ENCODE assay signal across 1 cellular context in the genomic region with DNA sequence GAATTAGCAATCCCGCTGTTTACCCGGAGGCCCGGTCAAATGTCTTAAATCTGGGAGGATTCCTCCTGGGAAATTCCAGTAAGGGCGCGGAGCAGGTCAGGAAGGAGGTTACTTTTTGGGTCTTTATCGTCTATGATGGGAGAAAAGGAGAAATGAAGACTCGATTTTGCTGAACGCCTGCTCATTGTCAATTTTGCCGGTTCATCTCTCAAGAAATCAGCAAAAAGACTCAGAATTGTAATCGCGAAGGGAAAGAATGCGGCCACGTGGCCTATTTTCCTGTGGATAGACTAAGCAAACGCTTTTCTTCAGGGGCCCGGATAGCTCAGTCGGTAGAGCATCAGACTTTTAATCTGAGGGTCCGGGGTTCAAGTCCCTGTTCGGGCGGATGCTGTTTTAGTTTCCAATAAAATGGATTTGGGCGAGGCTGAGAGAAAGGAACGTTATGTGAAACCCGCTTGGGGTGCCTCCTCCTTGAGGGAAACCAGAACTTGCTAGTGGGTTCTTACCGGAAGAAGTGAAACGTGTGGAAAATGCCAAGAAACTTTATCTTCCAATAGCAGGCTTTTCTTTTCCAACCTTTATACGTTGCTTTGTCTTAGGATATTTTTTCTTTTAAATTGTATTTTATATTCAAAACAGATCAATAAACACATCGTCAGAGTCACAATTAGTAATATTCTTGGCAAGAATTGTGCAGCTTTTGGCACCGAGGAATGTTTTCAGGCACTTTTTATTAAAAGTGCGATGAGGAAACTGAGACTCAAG.
TF ChIP-seq lines count a peak whose summit lies in the region.

No MANE protein-coding gene starts in this region.

TF ChIP-seq in HepG2, 621 proteins besides CTCF, POLR2A, EP300 and RAD21 (continued from another document and continues in another):
- TF ChIP-seq, protein P1, sequence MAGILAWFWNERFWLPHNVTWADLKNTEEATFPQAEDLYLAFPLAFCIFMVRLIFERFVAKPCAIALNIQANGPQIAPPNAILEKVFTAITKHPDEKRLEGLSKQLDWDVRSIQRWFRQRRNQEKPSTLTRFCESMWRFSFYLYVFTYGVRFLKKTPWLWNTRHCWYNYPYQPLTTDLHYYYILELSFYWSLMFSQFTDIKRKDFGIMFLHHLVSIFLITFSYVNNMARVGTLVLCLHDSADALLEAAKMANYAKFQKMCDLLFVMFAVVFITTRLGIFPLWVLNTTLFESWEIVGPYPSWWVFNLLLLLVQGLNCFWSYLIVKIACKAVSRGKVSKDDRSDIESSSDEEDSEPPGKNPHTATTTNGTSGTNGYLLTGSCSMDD (CRISPR knock-in tag; IDR thresholded peaks at IDR 0.05) = no peak
- no peak for TF ChIP-seq ZNF567 (CRISPR knock-in tag; IDR thresholded peaks at IDR 0.05; ENCODE audit: borderline replicate concordance)
- TF ChIP-seq, protein P2, sequence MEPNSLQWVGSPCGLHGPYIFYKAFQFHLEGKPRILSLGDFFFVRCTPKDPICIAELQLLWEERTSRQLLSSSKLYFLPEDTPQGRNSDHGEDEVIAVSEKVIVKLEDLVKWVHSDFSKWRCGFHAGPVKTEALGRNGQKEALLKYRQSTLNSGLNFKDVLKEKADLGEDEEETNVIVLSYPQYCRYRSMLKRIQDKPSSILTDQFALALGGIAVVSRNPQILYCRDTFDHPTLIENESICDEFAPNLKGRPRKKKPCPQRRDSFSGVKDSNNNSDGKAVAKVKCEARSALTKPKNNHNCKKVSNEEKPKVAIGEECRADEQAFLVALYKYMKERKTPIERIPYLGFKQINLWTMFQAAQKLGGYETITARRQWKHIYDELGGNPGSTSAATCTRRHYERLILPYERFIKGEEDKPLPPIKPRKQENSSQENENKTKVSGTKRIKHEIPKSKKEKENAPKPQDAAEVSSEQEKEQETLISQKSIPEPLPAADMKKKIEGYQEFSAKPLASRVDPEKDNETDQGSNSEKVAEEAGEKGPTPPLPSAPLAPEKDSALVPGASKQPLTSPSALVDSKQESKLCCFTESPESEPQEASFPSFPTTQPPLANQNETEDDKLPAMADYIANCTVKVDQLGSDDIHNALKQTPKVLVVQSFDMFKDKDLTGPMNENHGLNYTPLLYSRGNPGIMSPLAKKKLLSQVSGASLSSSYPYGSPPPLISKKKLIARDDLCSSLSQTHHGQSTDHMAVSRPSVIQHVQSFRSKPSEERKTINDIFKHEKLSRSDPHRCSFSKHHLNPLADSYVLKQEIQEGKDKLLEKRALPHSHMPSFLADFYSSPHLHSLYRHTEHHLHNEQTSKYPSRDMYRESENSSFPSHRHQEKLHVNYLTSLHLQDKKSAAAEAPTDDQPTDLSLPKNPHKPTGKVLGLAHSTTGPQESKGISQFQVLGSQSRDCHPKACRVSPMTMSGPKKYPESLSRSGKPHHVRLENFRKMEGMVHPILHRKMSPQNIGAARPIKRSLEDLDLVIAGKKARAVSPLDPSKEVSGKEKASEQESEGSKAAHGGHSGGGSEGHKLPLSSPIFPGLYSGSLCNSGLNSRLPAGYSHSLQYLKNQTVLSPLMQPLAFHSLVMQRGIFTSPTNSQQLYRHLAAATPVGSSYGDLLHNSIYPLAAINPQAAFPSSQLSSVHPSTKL (CRISPR knock-in tag; IDR thresholded peaks at IDR 0.05) = peak; percentile 56; the same call in 1 of the 2 replicates
- TF ChIP-seq ZNF557 (CRISPR knock-in tag; IDR thresholded peaks at IDR 0.05) = 0 out of 2 replicates have a peak, but pooled peaks have one; percentile 68
- no peak for TF ChIP-seq ZNF841 (CRISPR knock-in tag; IDR thresholded peaks at IDR 0.05; ENCODE audit: borderline replicate concordance)
- no peak for TF ChIP-seq ZMAT3 (CRISPR knock-in tag; conservative IDR thresholded peaks at IDR 0.05)
- no peak for TF ChIP-seq SOX6 (IDR thresholded peaks at IDR 0.05)
- TF ChIP-seq SOX6 (CRISPR knock-in tag; IDR thresholded peaks at IDR 0.05) = peak; percentile 31; the same call in 1 of the 2 replicates
- TF ChIP-seq HIVEP1 (CRISPR knock-in tag; IDR thresholded peaks at IDR 0.05) = no peak
- 0 out of 2 replicates have a peak, but pooled peaks have one; percentile 16 for TF ChIP-seq ZNF549 (CRISPR knock-in tag; IDR thresholded peaks at IDR 0.05)
- no peak for TF ChIP-seq DPF2 (CRISPR knock-in tag; IDR thresholded peaks at IDR 0.05; ENCODE audit: borderline replicate concordance, low read depth)
- no peak for TF ChIP-seq ZC3H4 (CRISPR knock-in tag; IDR thresholded peaks at IDR 0.05; ENCODE audit: borderline replicate concordance)
- TF ChIP-seq MAFF (IDR thresholded peaks at IDR 0.05; ENCODE audit: low read depth, low read length) = no peak
- TF ChIP-seq, protein P3, sequence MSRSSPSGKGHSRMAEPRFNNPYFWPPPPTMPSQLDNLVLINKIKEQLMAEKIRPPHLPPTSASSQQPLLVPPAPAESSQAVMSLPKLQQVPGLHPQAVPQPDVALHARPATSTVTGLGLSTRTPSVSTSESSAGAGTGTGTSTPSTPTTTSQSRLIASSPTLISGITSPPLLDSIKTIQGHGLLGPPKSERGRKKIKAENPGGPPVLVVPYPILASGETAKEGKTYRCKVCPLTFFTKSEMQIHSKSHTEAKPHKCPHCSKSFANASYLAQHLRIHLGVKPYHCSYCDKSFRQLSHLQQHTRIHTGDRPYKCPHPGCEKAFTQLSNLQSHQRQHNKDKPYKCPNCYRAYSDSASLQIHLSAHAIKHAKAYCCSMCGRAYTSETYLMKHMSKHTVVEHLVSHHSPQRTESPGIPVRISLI (CRISPR knock-in tag; IDR thresholded peaks at IDR 0.05; ENCODE audit: borderline replicate concordance) = peak; percentile 20; the same call in 1 of the 2 replicates
- TF ChIP-seq MED1 (CRISPR knock-in tag; IDR thresholded peaks at IDR 0.05) = peak; percentile 22; the same call in 1 of the 2 replicates
- no peak for TF ChIP-seq ARNT (IDR thresholded peaks at IDR 0.05)
- peak; percentile 24; the same call in 1 of the 2 replicates for TF ChIP-seq SALL1 (CRISPR knock-in tag; IDR thresholded peaks at IDR 0.05)
- TF ChIP-seq MTF2 (CRISPR knock-in tag; IDR thresholded peaks at IDR 0.05; ENCODE audit: borderline replicate concordance) = no peak
- peak; percentile 82 for TF ChIP-seq ZNF605 (CRISPR knock-in tag; IDR thresholded peaks at IDR 0.05)
- TF ChIP-seq, protein P4, sequence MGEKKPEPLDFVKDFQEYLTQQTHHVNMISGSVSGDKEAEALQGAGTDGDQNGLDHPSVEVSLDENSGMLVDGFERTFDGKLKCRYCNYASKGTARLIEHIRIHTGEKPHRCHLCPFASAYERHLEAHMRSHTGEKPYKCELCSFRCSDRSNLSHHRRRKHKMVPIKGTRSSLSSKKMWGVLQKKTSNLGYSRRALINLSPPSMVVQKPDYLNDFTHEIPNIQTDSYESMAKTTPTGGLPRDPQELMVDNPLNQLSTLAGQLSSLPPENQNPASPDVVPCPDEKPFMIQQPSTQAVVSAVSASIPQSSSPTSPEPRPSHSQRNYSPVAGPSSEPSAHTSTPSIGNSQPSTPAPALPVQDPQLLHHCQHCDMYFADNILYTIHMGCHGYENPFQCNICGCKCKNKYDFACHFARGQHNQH (CRISPR knock-in tag; IDR thresholded peaks at IDR 0.05) = peak; percentile 34; the same call in 1 of the 2 replicates
- TF ChIP-seq ELF3 (CRISPR knock-in tag; IDR thresholded peaks at IDR 0.05) = 0 out of 2 replicates have a peak, but pooled peaks have one; percentile 11
- no peak for TF ChIP-seq RCOR2 (CRISPR knock-in tag; IDR thresholded peaks at IDR 0.05)
- TF ChIP-seq ZNF629 (CRISPR knock-in tag; conservative IDR thresholded peaks at IDR 0.05) = peak; percentile 50; the same call in 1 of the 2 replicates
- TF ChIP-seq RARA (CRISPR knock-in tag; IDR thresholded peaks at IDR 0.05) = no peak
- TF ChIP-seq, protein P5, sequence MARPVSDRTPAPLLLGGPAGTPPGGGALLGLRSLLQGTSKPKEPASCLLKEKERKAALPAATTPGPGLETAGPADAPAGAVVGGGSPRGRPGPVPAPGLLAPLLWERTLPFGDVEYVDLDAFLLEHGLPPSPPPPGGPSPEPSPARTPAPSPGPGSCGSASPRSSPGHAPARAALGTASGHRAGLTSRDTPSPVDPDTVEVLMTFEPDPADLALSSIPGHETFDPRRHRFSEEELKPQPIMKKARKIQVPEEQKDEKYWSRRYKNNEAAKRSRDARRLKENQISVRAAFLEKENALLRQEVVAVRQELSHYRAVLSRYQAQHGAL (CRISPR knock-in tag; IDR thresholded peaks at IDR 0.05; ENCODE audit: not compliant biosample characterization) = no peak
- TF ChIP-seq NR1H2 (CRISPR knock-in tag; IDR thresholded peaks at IDR 0.05; ENCODE audit: borderline replicate concordance, low read depth) = no peak
- peak; percentile 56 for TF ChIP-seq TBL1XR1 (IDR thresholded peaks at IDR 0.05; ENCODE audit: borderline replicate concordance, low read length, partially characterized antibody)
- no peak for TF ChIP-seq CCDC6 (CRISPR knock-in tag; IDR thresholded peaks at IDR 0.05)
- TF ChIP-seq ZNF598 (CRISPR knock-in tag; IDR thresholded peaks at IDR 0.05; ENCODE audit: borderline replicate concordance) = no peak
- peak; percentile 41; the same call in 1 of the 2 replicates for TF ChIP-seq PHF8 (CRISPR knock-in tag; IDR thresholded peaks at IDR 0.05)
- no peak for TF ChIP-seq ZFP36L2 (CRISPR knock-in tag; IDR thresholded peaks at IDR 0.05)
- TF ChIP-seq MAZ (IDR thresholded peaks at IDR 0.05; ENCODE audit: borderline replicate concordance, low read depth, low read length) = no peak
- TF ChIP-seq MAZ (CRISPR knock-in tag; IDR thresholded peaks at IDR 0.05; ENCODE audit: low read depth) = no peak
- TF ChIP-seq, protein P6, sequence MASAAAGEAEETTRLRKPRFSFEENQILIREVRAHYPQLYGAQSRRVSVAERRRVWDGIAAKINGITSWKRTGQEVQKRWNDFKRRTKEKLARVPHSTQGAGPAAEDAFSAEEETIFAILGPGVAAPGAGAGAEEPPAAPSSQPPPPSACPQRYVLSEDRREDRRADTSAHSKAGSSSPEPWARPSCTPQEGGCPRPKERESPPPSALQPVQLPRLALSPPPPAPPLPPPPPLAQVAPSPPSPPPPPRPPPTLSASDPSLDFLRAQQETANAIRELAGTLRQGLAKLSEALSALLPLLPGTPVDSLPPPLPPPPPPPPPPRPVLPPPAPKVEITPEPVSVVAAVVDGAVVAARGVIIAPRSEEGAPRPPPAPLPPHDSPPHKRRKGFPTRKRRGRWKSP (CRISPR knock-in tag; IDR thresholded peaks at IDR 0.05) = peak; percentile 63; the same call in 1 of the 2 replicates
- TF ChIP-seq ZNF124 (CRISPR knock-in tag; IDR thresholded peaks at IDR 0.05) = 0 out of 2 replicates have a peak, but pooled peaks have one; percentile 38
- no peak for TF ChIP-seq ZNF792 (CRISPR knock-in tag; IDR thresholded peaks at IDR 0.05)
- TF ChIP-seq FOXC1 (CRISPR knock-in tag; IDR thresholded peaks at IDR 0.05; ENCODE audit: borderline replicate concordance) = no peak
- TF ChIP-seq, protein P7, sequence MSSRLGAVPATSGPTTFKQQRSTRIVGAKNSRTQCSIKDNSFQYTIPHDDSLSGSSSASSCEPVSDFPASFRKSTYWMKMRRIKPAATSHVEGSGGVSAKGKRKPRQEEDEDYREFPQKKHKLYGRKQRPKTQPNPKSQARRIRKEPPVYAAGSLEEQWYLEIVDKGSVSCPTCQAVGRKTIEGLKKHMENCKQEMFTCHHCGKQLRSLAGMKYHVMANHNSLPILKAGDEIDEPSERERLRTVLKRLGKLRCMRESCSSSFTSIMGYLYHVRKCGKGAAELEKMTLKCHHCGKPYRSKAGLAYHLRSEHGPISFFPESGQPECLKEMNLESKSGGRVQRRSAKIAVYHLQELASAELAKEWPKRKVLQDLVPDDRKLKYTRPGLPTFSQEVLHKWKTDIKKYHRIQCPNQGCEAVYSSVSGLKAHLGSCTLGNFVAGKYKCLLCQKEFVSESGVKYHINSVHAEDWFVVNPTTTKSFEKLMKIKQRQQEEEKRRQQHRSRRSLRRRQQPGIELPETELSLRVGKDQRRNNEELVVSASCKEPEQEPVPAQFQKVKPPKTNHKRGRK (CRISPR knock-in tag; IDR thresholded peaks at IDR 0.05) = no peak
- peak; percentile 81 for TF ChIP-seq ASH2L (IDR thresholded peaks at IDR 0.05; ENCODE audit: insufficient read length, low read depth, low read length)
- TF ChIP-seq CHD2 (IDR thresholded peaks at IDR 0.05; ENCODE audit: low read depth, low read length) = no peak
- TF ChIP-seq CBFB (CRISPR knock-in tag; IDR thresholded peaks at IDR 0.05) = no peak
- TF ChIP-seq, protein P8, sequence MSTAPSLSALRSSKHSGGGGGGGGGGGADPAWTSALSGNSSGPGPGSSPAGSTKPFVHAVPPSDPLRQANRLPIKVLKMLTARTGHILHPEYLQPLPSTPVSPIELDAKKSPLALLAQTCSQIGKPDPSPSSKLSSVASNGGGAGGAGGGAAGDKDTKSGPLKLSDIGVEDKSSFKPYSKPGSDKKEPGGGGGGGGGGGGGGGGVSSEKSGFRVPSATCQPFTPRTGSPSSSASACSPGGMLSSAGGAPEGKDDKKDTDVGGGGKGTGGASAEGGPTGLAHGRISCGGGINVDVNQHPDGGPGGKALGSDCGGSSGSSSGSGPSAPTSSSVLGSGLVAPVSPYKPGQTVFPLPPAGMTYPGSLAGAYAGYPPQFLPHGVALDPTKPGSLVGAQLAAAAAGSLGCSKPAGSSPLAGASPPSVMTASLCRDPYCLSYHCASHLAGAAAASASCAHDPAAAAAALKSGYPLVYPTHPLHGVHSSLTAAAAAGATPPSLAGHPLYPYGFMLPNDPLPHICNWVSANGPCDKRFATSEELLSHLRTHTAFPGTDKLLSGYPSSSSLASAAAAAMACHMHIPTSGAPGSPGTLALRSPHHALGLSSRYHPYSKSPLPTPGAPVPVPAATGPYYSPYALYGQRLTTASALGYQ (CRISPR knock-in tag; IDR thresholded peaks at IDR 0.05) = peak; percentile 58; the same call in 1 of the 2 replicates
- peak; percentile 61; the same call in 1 of the 2 replicates for TF ChIP-seq ZNF501 (CRISPR knock-in tag; IDR thresholded peaks at IDR 0.05)
- 0 out of 2 replicates have a peak, but pooled peaks have one; percentile 30 for TF ChIP-seq SRY (CRISPR knock-in tag; IDR thresholded peaks at IDR 0.05)
- TF ChIP-seq, protein P9, sequence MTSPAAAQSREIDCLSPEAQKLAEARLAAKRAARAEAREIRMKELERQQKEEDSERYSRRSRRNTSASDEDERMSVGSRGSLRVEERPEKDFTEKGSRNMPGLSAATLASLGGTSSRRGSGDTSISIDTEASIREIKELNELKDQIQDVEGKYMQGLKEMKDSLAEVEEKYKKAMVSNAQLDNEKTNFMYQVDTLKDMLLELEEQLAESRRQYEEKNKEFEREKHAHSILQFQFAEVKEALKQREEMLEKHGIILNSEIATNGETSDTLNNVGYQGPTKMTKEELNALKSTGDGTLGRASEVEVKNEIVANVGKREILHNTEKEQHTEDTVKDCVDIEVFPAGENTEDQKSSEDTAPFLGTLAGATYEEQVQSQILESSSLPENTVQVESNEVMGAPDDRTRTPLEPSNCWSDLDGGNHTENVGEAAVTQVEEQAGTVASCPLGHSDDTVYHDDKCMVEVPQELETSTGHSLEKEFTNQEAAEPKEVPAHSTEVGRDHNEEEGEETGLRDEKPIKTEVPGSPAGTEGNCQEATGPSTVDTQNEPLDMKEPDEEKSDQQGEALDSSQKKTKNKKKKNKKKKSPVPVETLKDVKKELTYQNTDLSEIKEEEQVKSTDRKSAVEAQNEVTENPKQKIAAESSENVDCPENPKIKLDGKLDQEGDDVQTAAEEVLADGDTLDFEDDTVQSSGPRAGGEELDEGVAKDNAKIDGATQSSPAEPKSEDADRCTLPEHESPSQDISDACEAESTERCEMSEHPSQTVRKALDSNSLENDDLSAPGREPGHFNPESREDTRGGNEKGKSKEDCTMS (CRISPR knock-in tag; conservative IDR thresholded peaks at IDR 0.05) = no peak
- TF ChIP-seq ARID2 (CRISPR knock-in tag; IDR thresholded peaks at IDR 0.05; ENCODE audit: borderline replicate concordance) = 0 out of 2 replicates have a peak, but pooled peaks have one; percentile 50
- peak; percentile 41; the same call in 1 of the 2 replicates for TF ChIP-seq KAT8 (CRISPR knock-in tag; IDR thresholded peaks at IDR 0.05)
